ENCODE assay signal across 1 cellular context in the genomic region with DNA sequence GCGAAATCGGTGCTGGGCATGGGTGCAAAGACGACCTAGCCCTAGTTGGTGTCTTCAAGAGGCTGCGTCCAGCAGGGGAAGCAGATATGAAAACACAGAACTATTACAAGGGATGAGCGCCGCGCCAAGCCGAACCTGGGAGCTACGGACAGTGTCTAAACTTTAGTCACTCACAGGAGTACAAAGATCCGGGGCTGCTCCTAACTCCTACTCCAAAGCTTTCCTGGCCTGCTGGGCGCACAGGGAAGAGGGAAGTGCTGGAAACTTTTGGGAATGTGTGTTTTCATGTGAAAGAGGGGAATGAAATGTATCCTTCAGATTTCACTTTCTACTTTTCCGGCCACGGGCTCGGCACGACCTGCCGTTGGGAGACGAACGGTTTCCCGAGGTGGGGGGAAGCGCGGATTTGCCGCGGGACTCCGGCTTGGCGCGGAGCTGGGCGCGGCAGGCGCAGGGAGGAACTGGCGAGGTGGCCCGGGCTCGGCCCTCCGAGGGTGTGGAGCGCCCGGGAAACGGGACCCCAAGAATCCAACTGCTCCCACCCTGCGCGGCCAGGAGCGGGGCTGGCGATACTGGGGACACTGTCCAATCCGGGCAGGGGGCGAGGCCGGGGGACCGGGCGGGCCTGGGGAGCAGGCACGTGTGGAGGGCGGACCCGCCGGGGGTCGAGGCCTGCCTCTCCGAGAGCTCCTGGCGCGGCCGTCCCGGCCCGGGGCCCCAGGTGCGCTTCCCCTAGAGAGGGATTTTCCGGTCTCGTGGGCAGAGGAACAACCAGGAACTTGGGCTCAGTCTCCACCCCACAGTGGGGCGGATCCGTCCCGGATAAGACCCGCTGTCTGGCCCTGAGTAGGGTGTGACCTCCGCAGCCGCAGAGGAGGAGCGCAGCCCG.
TF ChIP-seq lines count a peak whose summit lies in the region.

A gene (plus strand): TSS at position 854 of the 889 bp plus-strand sequence. CDS start 39,432 bp downstream, outside the sequence.

TF ChIP-seq in K562, 482 proteins besides CTCF, POLR2A, EP300 and RAD21 (continued from another document):
- TF ChIP-seq, protein P1, sequence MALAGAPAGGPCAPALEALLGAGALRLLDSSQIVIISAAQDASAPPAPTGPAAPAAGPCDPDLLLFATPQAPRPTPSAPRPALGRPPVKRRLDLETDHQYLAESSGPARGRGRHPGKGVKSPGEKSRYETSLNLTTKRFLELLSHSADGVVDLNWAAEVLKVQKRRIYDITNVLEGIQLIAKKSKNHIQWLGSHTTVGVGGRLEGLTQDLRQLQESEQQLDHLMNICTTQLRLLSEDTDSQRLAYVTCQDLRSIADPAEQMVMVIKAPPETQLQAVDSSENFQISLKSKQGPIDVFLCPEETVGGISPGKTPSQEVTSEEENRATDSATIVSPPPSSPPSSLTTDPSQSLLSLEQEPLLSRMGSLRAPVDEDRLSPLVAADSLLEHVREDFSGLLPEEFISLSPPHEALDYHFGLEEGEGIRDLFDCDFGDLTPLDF (CRISPR knock-in tag; IDR thresholded peaks at IDR 0.05) = peak; percentile 55; the same call in 1 of the 2 replicates
- TF ChIP-seq KDM5B (IDR thresholded peaks at IDR 0.05; ENCODE audit: insufficient replicate concordance, low read depth, low read length) (peak; percentile 11), MAZ (CRISPR knock-in tag; conservative IDR thresholded peaks at IDR 0.05 in 1 of 2, IDR thresholded peaks at IDR 0.05 in 1 of 2) (peak; percentile 40 to 80; a peak in 3 of 4 replicates), ZBTB17 (CRISPR knock-in tag; IDR thresholded peaks at IDR 0.05) (peak; percentile 4; the same call in 1 of the 2 replicates)
